Comparison of ENCODE assay signal across 28 cellular contexts in genomic region chr15:56126409-56126808, GRCh38.
"Had no signal": no experiment of that assay in that cellular context is flagged by ENCODE, and none has a peak within 500 bp of the region (broad histone marks: within the 10 kb centered on the region; RNA-seq: fewer than 3 reads in every experiment).

No MANE protein-coding gene starts in this region.

- H3K4me1 ChIP-seq: adrenal gland, ascending aorta, esophagus squamous epithelium, gastroesophageal sphincter, heart right ventricle had no signal

- DNase-seq: activated CD4-positive, alpha-beta memory T cell treated with anti-CD3 and anti-CD28 coated beads, Interleukin-2, amount 10 ng/mL, durations not matched to agents 7 days and 5 days; activated CD4-positive, alpha-beta T cell treated with anti-CD3 and anti-CD28 coated beads for 1 hour; activated CD4-positive, alpha-beta T cell treated with anti-CD3 and anti-CD28 coated beads for 4 hours; activated CD4-positive, alpha-beta T cell treated with anti-CD3 and anti-CD28 coated beads, Interleukin-2, amount 10 ng/mL, durations not matched to agents 7 days and 5 days; activated CD4-positive, alpha-beta T cell treated with anti-CD3 and anti-CD28 coated beads, Interleukin-2, amount 50 U/mL, for 4 hours; activated CD8-positive, alpha-beta memory T cell treated with anti-CD3 and anti-CD28 coated beads, Interleukin-2, amount 50 U/mL, for 48 hours; activated gamma-delta T cell treated with Interleukin-2 at 50 U/mL for 16 hours; activated naive CD4-positive, alpha-beta T cell treated with anti-CD3 and anti-CD28 coated beads, Interleukin-2, amount 50 U/mL, for 16 hours; activated naive CD4-positive, alpha-beta T cell treated with Interleukin-2 at 50 U/mL for 16 hours; activated T-cell treated with anti-CD3 and anti-CD28 coated beads for 4 hours; activated T-cell treated with anti-CD3 and anti-CD28 coated beads, Interleukin-2, amount 50 U/mL, for 24 hours; activated T-cell treated with anti-CD3 and anti-CD28 coated beads, Interleukin-2, amount 50 U/mL, for 72 hours; adrenal gland; brain microvascular endothelial cell; dorsolateral prefrontal cortex; effector memory CD4-positive, alpha-beta T cell; esophagus squamous epithelium; foreskin melanocyte; heart right ventricle; T-helper 2 cell had no signal

- H3K36me3 ChIP-seq: adrenal gland, brain microvascular endothelial cell had no signal

- FAIRE-seq: bronchial epithelial cell, endothelial cell of umbilical vein had no signal

- H3K27me3 ChIP-seq: adrenal gland, ascending aorta, brain microvascular endothelial cell, dorsolateral prefrontal cortex, esophagus squamous epithelium, gastroesophageal sphincter, heart right ventricle had no signal

- H3K4me3 ChIP-seq: adrenal gland, ascending aorta, coronary artery, dorsolateral prefrontal cortex, esophagus squamous epithelium, gastroesophageal sphincter, heart right ventricle had no signal

- ATAC-seq: activated T-cell treated with anti-CD3 and anti-CD28 coated beads, Interleukin-2, amount 50 U/mL, for 72 hours; gastroesophageal sphincter; heart right ventricle; WTC11 had no signal

- H3K27ac ChIP-seq: adrenal gland, ascending aorta, brain microvascular endothelial cell, coronary artery, dorsolateral prefrontal cortex, epithelial cell of prostate, esophagus squamous epithelium, gastroesophageal sphincter, heart right ventricle, VCaP had no signal
